Comparison of ENCODE assay signal across 1 cellular context in the genomic region with DNA sequence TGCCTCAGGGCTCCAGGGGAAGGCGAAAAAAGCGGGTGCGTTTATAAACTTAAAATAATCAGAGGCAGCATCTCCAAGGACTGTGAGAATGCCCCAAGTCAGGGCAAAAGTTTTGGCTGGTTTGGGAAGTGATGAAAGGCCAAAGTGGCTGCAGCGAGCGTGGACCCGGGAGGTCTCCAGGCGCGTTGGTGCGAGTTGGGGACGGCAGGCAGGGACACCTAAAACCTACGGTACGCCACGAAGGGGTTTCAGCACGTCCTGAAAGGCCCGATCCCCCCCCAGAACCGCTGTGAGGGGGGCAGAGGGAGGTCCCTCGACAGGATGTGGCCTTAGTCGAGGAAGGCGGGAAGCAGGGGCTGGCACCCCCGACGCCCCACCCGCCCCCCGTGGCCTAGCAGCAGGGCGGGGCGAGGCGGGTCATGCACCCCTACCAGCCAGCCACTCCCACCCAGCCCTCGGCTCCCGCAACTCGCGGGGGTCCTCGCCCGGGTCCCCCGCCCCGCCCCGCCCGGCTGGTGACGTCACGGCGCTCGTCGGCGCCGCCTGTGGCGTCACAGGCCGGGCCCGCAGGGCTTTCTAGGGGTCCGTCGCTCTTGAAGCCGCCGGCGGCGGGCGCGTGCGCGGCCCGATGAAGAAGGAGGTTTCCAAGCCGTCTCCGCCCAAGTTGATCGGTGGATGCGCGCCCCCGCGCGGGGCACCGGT.
TF ChIP-seq lines count a peak whose summit lies in the region.

Gene MYCBPAP (plus strand): TSS at position 569 of the 702 bp plus-strand sequence. CDS start 236 bp downstream, outside the sequence.

TF ChIP-seq in GM12878, 131 proteins besides CTCF, POLR2A, EP300 and RAD21 (continued from another document):
- TF ChIP-seq ZBTB4 (CRISPR knock-in tag; IDR thresholded peaks at IDR 0.05): no peak
- TF ChIP-seq IKZF1 (conservative IDR thresholded peaks at IDR 0.05): 0 out of 2 replicates have a peak, but pooled peaks have one; percentile 21
- no peak for TF ChIP-seq ZNF217 (IDR thresholded peaks at IDR 0.05)
- TF ChIP-seq CREB1 (IDR thresholded peaks at IDR 0.05; ENCODE audit: low read depth): peak; percentile 96
- peak in 1 of 2 experiments; percentile 57; a peak in 1 of 3 replicates for TF ChIP-seq EGR1 (IDR thresholded peaks at IDR 0.05; ENCODE audit: borderline replicate concordance in 1 of 2, low read depth in 2 of 2, low read length in 2 of 2)
- 0 out of 4 replicates have a peak, but pooled peaks of 1 of the 2 experiments have one; percentile 35 for TF ChIP-seq SRF (IDR thresholded peaks at IDR 0.05; ENCODE audit: low read depth in 2 of 2, low read length in 2 of 2)
- no peak for TF ChIP-seq ZNF622 (IDR thresholded peaks at IDR 0.05)
- peak; percentile 31; the same call in 1 of the 2 replicates for TF ChIP-seq YY1 (IDR thresholded peaks at IDR 0.05; ENCODE audit: low read depth, low read length)
- TF ChIP-seq, protein P1, sequence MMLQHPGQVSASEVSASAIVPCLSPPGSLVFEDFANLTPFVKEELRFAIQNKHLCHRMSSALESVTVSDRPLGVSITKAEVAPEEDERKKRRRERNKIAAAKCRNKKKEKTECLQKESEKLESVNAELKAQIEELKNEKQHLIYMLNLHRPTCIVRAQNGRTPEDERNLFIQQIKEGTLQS (IDR thresholded peaks at IDR 0.05; ENCODE audit: borderline replicate concordance, extremely low read depth, low read depth, low read length): 0 out of 2 replicates have a peak, but pooled peaks have one; percentile 2
- TF ChIP-seq, protein P2, sequence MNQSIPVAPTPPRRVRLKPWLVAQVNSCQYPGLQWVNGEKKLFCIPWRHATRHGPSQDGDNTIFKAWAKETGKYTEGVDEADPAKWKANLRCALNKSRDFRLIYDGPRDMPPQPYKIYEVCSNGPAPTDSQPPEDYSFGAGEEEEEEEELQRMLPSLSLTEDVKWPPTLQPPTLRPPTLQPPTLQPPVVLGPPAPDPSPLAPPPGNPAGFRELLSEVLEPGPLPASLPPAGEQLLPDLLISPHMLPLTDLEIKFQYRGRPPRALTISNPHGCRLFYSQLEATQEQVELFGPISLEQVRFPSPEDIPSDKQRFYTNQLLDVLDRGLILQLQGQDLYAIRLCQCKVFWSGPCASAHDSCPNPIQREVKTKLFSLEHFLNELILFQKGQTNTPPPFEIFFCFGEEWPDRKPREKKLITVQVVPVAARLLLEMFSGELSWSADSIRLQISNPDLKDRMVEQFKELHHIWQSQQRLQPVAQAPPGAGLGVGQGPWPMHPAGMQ (IDR thresholded peaks at IDR 0.05; ENCODE audit: borderline replicate concordance): no peak
- 0 out of 4 replicates have a peak, but pooled peaks of 1 of the 2 experiments have one; percentile 10 for TF ChIP-seq ETV6 (conservative IDR thresholded peaks at IDR 0.05 in 1 of 2, IDR thresholded peaks at IDR 0.05 in 1 of 2; ENCODE audit: borderline replicate concordance in 1 of 2, low read depth in 1 of 2)
- TF ChIP-seq MAX (IDR thresholded peaks at IDR 0.05; ENCODE audit: low read depth, low read length): peak; percentile 60
- no peak for TF ChIP-seq GATAD2B (conservative IDR thresholded peaks at IDR 0.05; ENCODE audit: low read depth)
- no peak for TF ChIP-seq WRNIP1 (IDR thresholded peaks at IDR 0.05; ENCODE audit: borderline replicate concordance, low read depth, low read length)
- TF ChIP-seq SIN3A (IDR thresholded peaks at IDR 0.05; ENCODE audit: low read depth, low read length): peak; percentile 58; the same call in 1 of the 2 replicates
- TF ChIP-seq, protein P3, sequence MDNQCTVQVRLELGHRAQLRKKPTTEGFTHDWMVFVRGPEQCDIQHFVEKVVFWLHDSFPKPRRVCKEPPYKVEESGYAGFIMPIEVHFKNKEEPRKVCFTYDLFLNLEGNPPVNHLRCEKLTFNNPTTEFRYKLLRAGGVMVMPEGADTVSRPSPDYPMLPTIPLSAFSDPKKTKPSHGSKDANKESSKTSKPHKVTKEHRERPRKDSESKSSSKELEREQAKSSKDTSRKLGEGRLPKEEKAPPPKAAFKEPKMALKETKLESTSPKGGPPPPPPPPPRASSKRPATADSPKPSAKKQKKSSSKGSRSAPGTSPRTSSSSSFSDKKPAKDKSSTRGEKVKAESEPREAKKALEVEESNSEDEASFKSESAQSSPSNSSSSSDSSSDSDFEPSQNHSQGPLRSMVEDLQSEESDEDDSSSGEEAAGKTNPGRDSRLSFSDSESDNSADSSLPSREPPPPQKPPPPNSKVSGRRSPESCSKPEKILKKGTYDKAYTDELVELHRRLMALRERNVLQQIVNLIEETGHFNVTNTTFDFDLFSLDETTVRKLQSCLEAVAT (IDR thresholded peaks at IDR 0.05): peak; percentile 71
- TF ChIP-seq NRF1 (conservative IDR thresholded peaks at IDR 0.05; ENCODE audit: low read depth, low read length): peak; percentile 43; the same call in 1 of the 2 replicates
- TF ChIP-seq, protein P4, sequence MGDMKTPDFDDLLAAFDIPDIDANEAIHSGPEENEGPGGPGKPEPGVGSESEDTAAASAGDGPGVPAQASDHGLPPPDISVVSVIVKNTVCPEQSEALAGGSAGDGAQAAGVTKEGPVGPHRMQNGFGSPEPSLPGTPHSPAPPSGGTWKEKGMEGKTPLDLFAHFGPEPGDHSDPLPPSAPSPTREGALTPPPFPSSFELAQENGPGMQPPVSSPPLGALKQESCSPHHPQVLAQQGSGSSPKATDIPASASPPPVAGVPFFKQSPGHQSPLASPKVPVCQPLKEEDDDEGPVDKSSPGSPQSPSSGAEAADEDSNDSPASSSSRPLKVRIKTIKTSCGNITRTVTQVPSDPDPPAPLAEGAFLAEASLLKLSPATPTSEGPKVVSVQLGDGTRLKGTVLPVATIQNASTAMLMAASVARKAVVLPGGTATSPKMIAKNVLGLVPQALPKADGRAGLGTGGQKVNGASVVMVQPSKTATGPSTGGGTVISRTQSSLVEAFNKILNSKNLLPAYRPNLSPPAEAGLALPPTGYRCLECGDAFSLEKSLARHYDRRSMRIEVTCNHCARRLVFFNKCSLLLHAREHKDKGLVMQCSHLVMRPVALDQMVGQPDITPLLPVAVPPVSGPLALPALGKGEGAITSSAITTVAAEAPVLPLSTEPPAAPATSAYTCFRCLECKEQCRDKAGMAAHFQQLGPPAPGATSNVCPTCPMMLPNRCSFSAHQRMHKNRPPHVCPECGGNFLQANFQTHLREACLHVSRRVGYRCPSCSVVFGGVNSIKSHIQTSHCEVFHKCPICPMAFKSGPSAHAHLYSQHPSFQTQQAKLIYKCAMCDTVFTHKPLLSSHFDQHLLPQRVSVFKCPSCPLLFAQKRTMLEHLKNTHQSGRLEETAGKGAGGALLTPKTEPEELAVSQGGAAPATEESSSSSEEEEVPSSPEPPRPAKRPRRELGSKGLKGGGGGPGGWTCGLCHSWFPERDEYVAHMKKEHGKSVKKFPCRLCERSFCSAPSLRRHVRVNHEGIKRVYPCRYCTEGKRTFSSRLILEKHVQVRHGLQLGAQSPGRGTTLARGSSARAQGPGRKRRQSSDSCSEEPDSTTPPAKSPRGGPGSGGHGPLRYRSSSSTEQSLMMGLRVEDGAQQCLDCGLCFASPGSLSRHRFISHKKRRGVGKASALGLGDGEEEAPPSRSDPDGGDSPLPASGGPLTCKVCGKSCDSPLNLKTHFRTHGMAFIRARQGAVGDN (IDR thresholded peaks at IDR 0.05): peak; percentile 45; the same call in 1 of the 2 replicates
